In the genomic region with DNA sequence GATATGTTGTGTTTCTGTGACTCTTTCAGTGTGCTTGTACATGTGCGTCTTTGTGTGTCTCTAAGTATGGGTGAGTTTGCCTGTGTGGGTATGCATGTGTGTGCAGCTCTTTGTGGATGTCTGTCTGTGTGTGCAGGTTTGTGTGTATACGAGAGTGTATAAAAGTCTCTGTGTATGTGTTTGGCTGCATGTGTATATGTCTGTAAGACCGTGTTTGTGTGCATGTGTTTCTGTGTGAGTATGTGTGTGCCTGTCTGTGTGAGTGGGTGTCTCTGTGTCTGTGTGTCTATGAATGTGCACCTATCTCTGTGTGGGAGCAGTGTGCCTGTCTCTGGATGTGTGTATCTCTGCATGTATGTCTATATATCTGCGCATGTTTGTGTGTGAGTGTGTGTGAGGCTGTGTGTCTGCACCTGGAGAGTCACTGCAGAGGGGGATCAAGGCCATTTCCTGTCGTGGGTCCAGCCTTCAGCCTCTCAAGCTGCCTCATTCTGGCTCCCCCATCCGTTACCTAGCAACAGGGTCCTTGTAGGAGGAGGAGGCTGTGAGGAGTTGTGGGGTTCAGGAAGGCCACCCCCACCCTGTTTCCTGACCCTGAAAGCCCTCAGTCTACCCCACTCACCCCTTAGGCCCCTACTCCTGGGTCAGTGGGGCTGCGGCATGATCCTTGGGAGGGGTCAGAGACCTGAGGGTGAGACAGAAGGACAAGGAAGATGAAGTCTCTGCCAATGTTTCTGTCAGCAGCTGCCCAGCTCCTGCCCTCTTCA, we compare ENCODE assay signal across 14 cellular contexts. TPM values are rescaled to one million over a fixed set of nuclear protein-coding genes. Genes with fewer than 3 reads are reported as not detected.
DNase-seq lines count a peak whose midpoint lies in the region; ATAC-seq and TF ChIP-seq lines count a peak whose summit lies in the region.
"Had no signal": no experiment of that assay in that cellular context is flagged by ENCODE, and none has a peak within 500 bp of the region (broad histone marks: within the 10 kb centered on the region; RNA-seq: fewer than 3 reads in every experiment).

No MANE protein-coding gene starts in this region.

- peak; percentile 11 for ATAC-seq in esophagus mucosa

- TF ChIP-seq POLR2A in GM18526 (IDR thresholded peaks at IDR 0.05; ENCODE audit: extremely low read depth, insufficient read length) = peak; percentile 24

- DNase-seq in COR-L47 (lab: John Stamatoyannopoulos, UW) (peak; percentile 44), NOMO-1 treated with DMSO at 0.1 percent for 48 hours (lab: John Stamatoyannopoulos, UW; ENCODE audit: unreplicated experiment) (no peak), NCI-H1105 treated with DMSO at 0.1 percent for 48 hours (lab: John Stamatoyannopoulos, UW) (no peak), middle frontal gyrus (ENCODE audit: extremely low spot score, low spot score) (no peak), coronary artery (ENCODE audit: low spot score) (no peak)
- peak; percentile 66 for DNase-seq in Jurkat, Clone E6-1 (ENCODE audit: low read depth, low spot score)
- DNase-seq: CD4-positive, alpha-beta T cell; islet precursor cell; Kasumi-1; PC-9; stimulated activated CD4-positive, alpha-beta T cell treated with anti-CD3 and anti-CD28 coated beads, Interleukin-2, amount 100 ng/mL, for 24 hours had no signal

- peak overlapping the region in 1 of 2 donors; percentile 61 for H3K27ac ChIP-seq in coronary artery
- H3K27ac ChIP-seq: PC-9, thoracic aorta had no signal

- no peak for TF ChIP-seq CTCF in coronary artery (IDR thresholded peaks at IDR 0.05)

- no peak overlapping the region for H3K4me3 ChIP-seq in Jurkat, Clone E6-1 (ENCODE audit: low read length)
- no peak overlapping the region for H3K4me3 ChIP-seq in coronary artery
- H3K4me3 ChIP-seq: PC-9, thoracic aorta had no signal

RNA-seq across cellular contexts. Expression of a gene that starts 10.3 kb away (rescaled TPM):
- polyA plus RNA-seq in Jurkat, Clone E6-1 (2012; ENCODE audit: insufficient read depth, insufficient read length) = 0.49 TPM
- 1.3 TPM for total RNA-seq in esophagus mucosa
- total RNA-seq: PC-9 had no signal

RNA-seq across cellular contexts. Expression of a gene that starts 20.7 kb away (rescaled TPM):
- polyA plus RNA-seq in Jurkat, Clone E6-1 (2012; ENCODE audit: insufficient read depth, insufficient read length) = 14.8 TPM
- total RNA-seq in esophagus mucosa = 51.7 TPM

RNA-seq across cellular contexts. Expression of a gene that starts 47.3 kb away (rescaled TPM):
- 46.7 TPM for polyA plus RNA-seq in Jurkat, Clone E6-1 (2012; ENCODE audit: insufficient read depth, insufficient read length)
- total RNA-seq in esophagus mucosa = 20.5 TPM

Comparison
In these comparisons a context has a peak if more than half of its experiments do, and no peak if none do; other contexts are left out.
1. DNase-seq: peak in COR-L47 (single experiment) and Jurkat, Clone E6-1 (single experiment); none in NOMO-1 treated with DMSO at 0.1 percent for 48 hours (single experiment), NCI-H1105 treated with DMSO at 0.1 percent for 48 hours (single experiment), middle frontal gyrus (single experiment) and coronary artery (single experiment).